In the genomic region with DNA sequence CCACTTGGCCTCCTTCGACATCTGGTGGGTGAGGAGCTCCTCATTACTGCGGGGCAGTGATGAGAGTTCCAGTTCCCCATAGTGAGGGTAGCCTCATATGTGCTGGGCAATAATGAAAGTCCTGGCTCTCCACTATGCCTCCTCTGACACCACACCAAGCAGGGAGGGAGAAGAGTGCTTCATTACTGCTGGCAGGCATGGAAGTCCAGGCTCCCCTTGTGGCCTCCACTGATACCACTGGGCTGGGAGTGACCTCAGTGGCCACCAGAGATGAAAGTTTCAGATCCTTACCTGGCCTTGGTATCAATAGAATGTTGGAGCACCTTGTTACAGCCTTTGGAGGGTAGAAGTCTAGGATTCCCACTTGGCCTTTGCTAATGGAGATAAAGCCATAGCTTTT, we compare ENCODE assay signal across 24 cellular contexts. TPM values are rescaled to one million over a fixed set of nuclear protein-coding genes. Genes with fewer than 3 reads are reported as not detected.
DNase-seq lines count a peak whose midpoint lies in the region; ATAC-seq, FAIRE-seq and TF ChIP-seq lines count a peak whose summit lies in the region.
"Had no signal": no experiment of that assay in that cellular context is flagged by ENCODE, and none has a peak within 500 bp of the region (broad histone marks: within the 10 kb centered on the region; RNA-seq: fewer than 3 reads in every experiment).

No MANE protein-coding gene starts in this region.

- H3K36me3 Mint-ChIP-seq in activated CD4-positive, alpha-beta T cell treated with anti-CD3 and anti-CD28 coated beads, Interleukin-2, amount 10 ng/mL, durations not matched to agents 24 days and 14 days (ENCODE audit: low read depth), result peaks cover 26% of the 10 kb centered on the region

- peaks cover 0 to 12% of the 10 kb centered on the region in 2 donors for H3K36me3 ChIP-seq in vagina

- intact Hi-C loops in activated CD4-positive, alpha-beta T cell treated with anti-CD3 and anti-CD28 coated beads, Interleukin-2, amount 10 ng/mL, durations not matched to agents 24 days and 14 days (cut with micrococcal nuclease), result no loop called here
- intact Hi-C loops in vagina (cut with DNase I), result no loop called here

- no peak for TF ChIP-seq RAD21 in A549 (conservative IDR thresholded peaks at IDR 0.05 in 1 of 2, IDR thresholded peaks at IDR 0.05 in 1 of 2)

- no peak overlapping the region for H3K4me2 ChIP-seq in A549
- H3K4me2 ChIP-seq: BLaER1 had no signal

- CTCF ChIA-PET in A549 (lab: Yijun Ruan, JAX), result no interaction called here

- peaks cover 4% of the 10 kb centered on the region for H3K4me1 Mint-ChIP-seq in activated CD4-positive, alpha-beta T cell treated with anti-CD3 and anti-CD28 coated beads, Interleukin-2, amount 10 ng/mL, durations not matched to agents 24 days and 14 days
- H3K4me1 Mint-ChIP-seq: CD14-positive monocyte had no signal

- H3K9me3 ChIP-seq in A549, result no peaks in the 10 kb centered on the region
- H3K9me3 ChIP-seq in vagina, result no peaks in the 10 kb centered on the region
- H3K9me3 ChIP-seq: BE2C, BLaER1 had no signal

- peak; percentile 43 for DNase-seq in activated CD4-positive, alpha-beta T cell treated with anti-CD3 and anti-CD28 coated beads, Interleukin-2, amount 10 ng/mL, durations not matched to agents 24 days and 14 days
- DNase-seq in activated CD4-positive, alpha-beta T cell treated with anti-CD3 and anti-CD28 coated beads for 1 hour, result no peak
- DNase-seq in A549 (ENCODE audit: low read depth in 1 of 2, low spot score in 1 of 2), result no peak
- DNase-seq in vagina (ENCODE audit: extremely low spot score in 2 of 2), result no peak
- DNase-seq: ACHN; BE2C; C1 segment of cervical spinal cord; CD4-positive, alpha-beta memory T cell; CD4-positive, CD25-positive, alpha-beta regulatory T cell; CD8-positive, alpha-beta memory T cell; COR-L47; DMS 273 treated with DMSO at 0.1 percent for 48 hours; DMS153; DMS53; DMS79; DND-41; EL; GDM1 had no signal

- H3K27me3 Mint-ChIP-seq in activated CD4-positive, alpha-beta T cell treated with anti-CD3 and anti-CD28 coated beads, Interleukin-2, amount 10 ng/mL, durations not matched to agents 24 days and 14 days, result no peaks in the 10 kb centered on the region
- H3K27me3 Mint-ChIP-seq: CD4-positive, alpha-beta memory T cell; CD4-positive, CD25-positive, alpha-beta regulatory T cell; CD8-positive, alpha-beta memory T cell had no signal

- TF ChIP-seq POLR2A in A549 (IDR thresholded peaks at IDR 0.05; ENCODE audit: low read length), result no peak
- no peak for TF ChIP-seq POLR2A in vagina (IDR thresholded peaks at IDR 0.05)

- no peak for FAIRE-seq in A549 (lab: Jason Lieb, UNC)
- FAIRE-seq: GM12878, GM12892, GM18507 had no signal

- no peak for TF ChIP-seq CTCF in A549 (IDR thresholded peaks at IDR 0.05)
- no peak for TF ChIP-seq CTCF in vagina (IDR thresholded peaks at IDR 0.05)

- H3K4me1 ChIP-seq in A549 (peaks cover 4% of the 10 kb centered on the region; the same call in 1 of the 3 replicates), vagina (peaks cover under 1% of the 10 kb centered on the region)
- H3K4me1 ChIP-seq: BE2C had no signal

- no peaks in the 10 kb centered on the region for H3K27me3 ChIP-seq in vagina
- H3K27me3 ChIP-seq: BE2C, BLaER1 had no signal

- H3K9me3 Mint-ChIP-seq in activated CD4-positive, alpha-beta T cell treated with anti-CD3 and anti-CD28 coated beads, Interleukin-2, amount 10 ng/mL, durations not matched to agents 24 days and 14 days, result no peaks in the 10 kb centered on the region
- H3K9me3 Mint-ChIP-seq: CD14-positive monocyte; CD4-positive, alpha-beta memory T cell; CD8-positive, alpha-beta memory T cell had no signal

- H3K4me3 Mint-ChIP-seq in activated CD4-positive, alpha-beta T cell treated with anti-CD3 and anti-CD28 coated beads, Interleukin-2, amount 10 ng/mL, durations not matched to agents 24 days and 14 days, result no peak overlapping the region
- H3K4me3 Mint-ChIP-seq: CD14-positive monocyte; CD4-positive, alpha-beta memory T cell; CD4-positive, CD25-positive, alpha-beta regulatory T cell; CD8-positive, alpha-beta memory T cell had no signal

- H3K27ac Mint-ChIP-seq in activated CD4-positive, alpha-beta T cell treated with anti-CD3 and anti-CD28 coated beads, Interleukin-2, amount 10 ng/mL, durations not matched to agents 24 days and 14 days, result no peak overlapping the region
- H3K27ac Mint-ChIP-seq: CD4-positive, alpha-beta memory T cell; CD4-positive, CD25-positive, alpha-beta regulatory T cell; CD8-positive, alpha-beta memory T cell had no signal

- ATAC-seq in A549, result peak; percentile 41 to 71; a peak in 3 of 6 replicates
- ATAC-seq: GM12878 had no signal

- H3K4me3 ChIP-seq in A549, result no peak overlapping the region
- H3K4me3 ChIP-seq in vagina, result no peak overlapping the region
- H3K4me3 ChIP-seq: BLaER1, GM12878 had no signal

- TF ChIP-seq EP300 in A549 (IDR thresholded peaks at IDR 0.05), result no peak

- POLR2A ChIA-PET in A549 (lab: Yijun Ruan, JAX), result no interaction called here

- no peak overlapping the region for H3K27ac ChIP-seq in A549
- H3K27ac ChIP-seq in vagina, result no peak overlapping the region
- H3K27ac ChIP-seq: 22Rv1, BLaER1 had no signal

- WGBS in A549 (ENCODE audit: missing lambda C conversion rate), result 90% methylated on average over 2 of the region's 2 CpGs

TF ChIP-seq in A549, 52 proteins besides CTCF, POLR2A, EP300 and RAD21:
- TF ChIP-seq TFCP2L1 (CRISPR knock-in tag; IDR thresholded peaks at IDR 0.05) (no peak), SREBF2 (IDR thresholded peaks at IDR 0.05) (no peak), CBX8 (IDR thresholded peaks at IDR 0.05) (no peak), HOXB13 (CRISPR knock-in tag; IDR thresholded peaks at IDR 0.05; ENCODE audit: low read depth) (no peak), KDM1A (IDR thresholded peaks at IDR 0.05; ENCODE audit: low read depth) (no peak), HEYL (CRISPR knock-in tag; IDR thresholded peaks at IDR 0.05) (no peak), FOSB (CRISPR knock-in tag; IDR thresholded peaks at IDR 0.05) (no peak)
- TF ChIP-seq, protein P1, sequence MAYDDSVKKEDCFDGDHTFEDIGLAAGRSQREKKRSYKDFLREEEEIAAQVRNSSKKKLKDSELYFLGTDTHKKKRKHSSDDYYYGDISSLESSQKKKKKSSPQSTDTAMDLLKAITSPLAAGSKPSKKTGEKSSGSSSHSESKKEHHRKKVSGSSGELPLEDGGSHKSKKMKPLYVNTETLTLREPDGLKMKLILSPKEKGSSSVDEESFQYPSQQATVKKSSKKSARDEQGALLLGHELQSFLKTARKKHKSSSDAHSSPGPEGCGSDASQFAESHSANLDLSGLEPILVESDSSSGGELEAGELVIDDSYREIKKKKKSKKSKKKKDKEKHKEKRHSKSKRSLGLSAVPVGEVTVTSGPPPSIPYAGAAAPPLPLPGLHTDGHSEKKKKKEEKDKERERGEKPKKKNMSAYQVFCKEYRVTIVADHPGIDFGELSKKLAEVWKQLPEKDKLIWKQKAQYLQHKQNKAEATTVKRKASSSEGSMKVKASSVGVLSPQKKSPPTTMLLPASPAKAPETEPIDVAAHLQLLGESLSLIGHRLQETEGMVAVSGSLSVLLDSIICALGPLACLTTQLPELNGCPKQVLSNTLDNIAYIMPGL (CRISPR knock-in tag; IDR thresholded peaks at IDR 0.05; ENCODE audit: borderline replicate concordance), result no peak

RNA-seq across cellular contexts. Expression of a gene that starts 6.5 kb away (rescaled TPM):
- 12.9 and 14.9 TPM in 2 replicates for total RNA-seq in activated CD4-positive, alpha-beta T cell treated with anti-CD3 and anti-CD28 coated beads, Interleukin-2, amount 10 ng/mL, durations not matched to agents 24 days and 14 days
- polyA plus RNA-seq in A549 (2011; rRNA removed) (13.6 and 17.4 TPM in 2 replicates), A549 (2017; fragmentation: RNase III; extraction: RNeasy Plus Mini Kit Qiagen cat#74134 plus additional on column Dnase treatment) (10.0 to 10.4 TPM (median 10.1 TPM) in 3 replicates)
- polyA plus RNA-seq in A549 (2012; cell fraction: cytosol; rRNA removed), result 4.1 and 4.2 TPM in 2 replicates
- polyA plus RNA-seq in A549 (2012; cell fraction: nucleus; rRNA removed), result 2.2 and 3.5 TPM in 2 replicates
- polyA minus RNA-seq in A549 (2011; rRNA and poly(A)+ RNA removed), result 5.3 and 6.4 TPM in 2 replicates
- total RNA-seq in vagina, result 1.5 TPM

RNA-seq across cellular contexts. Expression of a gene that starts 6.6 kb away (rescaled TPM):
- 40.9 and 43.3 TPM in 2 replicates for total RNA-seq in activated CD4-positive, alpha-beta T cell treated with anti-CD3 and anti-CD28 coated beads, Interleukin-2, amount 10 ng/mL, durations not matched to agents 24 days and 14 days
- polyA plus RNA-seq in A549 (2011; rRNA removed) (33.9 and 44.0 TPM in 2 replicates), A549 (2017; fragmentation: RNase III; extraction: RNeasy Plus Mini Kit Qiagen cat#74134 plus additional on column Dnase treatment) (22.5 to 27.2 TPM (median 23.6 TPM) in 3 replicates)
- 6.6 and 6.9 TPM in 2 replicates for polyA plus RNA-seq in A549 (2012; cell fraction: cytosol; rRNA removed)
- polyA plus RNA-seq in A549 (2012; cell fraction: nucleus; rRNA removed), result 5.8 and 6.4 TPM in 2 replicates
- polyA minus RNA-seq in A549 (2011; rRNA and poly(A)+ RNA removed), result 21.9 and 22.5 TPM in 2 replicates
- total RNA-seq in vagina, result 55.2 TPM

RNA-seq across cellular contexts. Expression of a gene that starts 9.7 kb away (rescaled TPM):
- 43.6 and 52.0 TPM in 2 replicates for total RNA-seq in activated CD4-positive, alpha-beta T cell treated with anti-CD3 and anti-CD28 coated beads, Interleukin-2, amount 10 ng/mL, durations not matched to agents 24 days and 14 days
- polyA plus RNA-seq in A549 (2011; rRNA removed), result 45.2 and 66.9 TPM in 2 replicates
- 10.6 and 11.0 TPM in 2 replicates for polyA plus RNA-seq in A549 (2012; cell fraction: cytosol; rRNA removed)
- 7.1 and 14.3 TPM in 2 replicates for polyA plus RNA-seq in A549 (2012; cell fraction: nucleus; rRNA removed)
- polyA plus RNA-seq in A549 (2017; fragmentation: RNase III; extraction: RNeasy Plus Mini Kit Qiagen cat#74134 plus additional on column Dnase treatment), result 38.0 to 43.0 TPM (median 41.3 TPM) in 3 replicates
- polyA minus RNA-seq in A549 (2011; rRNA and poly(A)+ RNA removed), result 12.4 and 13.8 TPM in 2 replicates
- total RNA-seq in vagina, result 92.1 TPM
